1 cellular context compared by ENCODE assay signal in genomic region chr2:105328281-105329196, GRCh38.
TF ChIP-seq lines count a peak whose summit lies in the region.

No MANE protein-coding gene starts in this region.

TF ChIP-seq in HepG2, 621 proteins besides CTCF, POLR2A, EP300 and RAD21 (continued from another document and continues in another):
- TF ChIP-seq ZBTB40 (IDR thresholded peaks at IDR 0.05): no peak
- no peak; the same call in none of the 2 replicates for TF ChIP-seq ZBTB40 (CRISPR knock-in tag; IDR thresholded peaks at IDR 0.05)
- no peak for TF ChIP-seq PLSCR1 (CRISPR knock-in tag; IDR thresholded peaks at IDR 0.05; ENCODE audit: borderline replicate concordance)
- peak; percentile 39; the same call in 1 of the 2 replicates for TF ChIP-seq MXD1 (CRISPR knock-in tag; IDR thresholded peaks at IDR 0.05)
- TF ChIP-seq HOXD1 (CRISPR knock-in tag; IDR thresholded peaks at IDR 0.05): no peak; the same call in 1 of the 2 replicates
- peak; percentile 93 for TF ChIP-seq CREB3 (CRISPR knock-in tag; IDR thresholded peaks at IDR 0.05)
- peak; percentile 86 for TF ChIP-seq WIZ (CRISPR knock-in tag; IDR thresholded peaks at IDR 0.05)
- no peak for TF ChIP-seq CENPT (CRISPR knock-in tag; IDR thresholded peaks at IDR 0.05; ENCODE audit: low read depth)
- no peak for TF ChIP-seq SRF (IDR thresholded peaks at IDR 0.05; ENCODE audit: low read depth, low read length)
- TF ChIP-seq ZBTB10 (CRISPR knock-in tag; IDR thresholded peaks at IDR 0.05; ENCODE audit: borderline replicate concordance): peak; percentile 43; the same call in 1 of the 2 replicates
- peak; percentile 27 for TF ChIP-seq ZNF282 (IDR thresholded peaks at IDR 0.05; ENCODE audit: partially characterized antibody)
- TF ChIP-seq MZF1 (CRISPR knock-in tag; IDR thresholded peaks at IDR 0.05; ENCODE audit: borderline replicate concordance): no peak
- no peak for TF ChIP-seq CREB1 (IDR thresholded peaks at IDR 0.05)
- no peak for TF ChIP-seq CREB1 (CRISPR knock-in tag; IDR thresholded peaks at IDR 0.05)
- TF ChIP-seq ZNF205 (CRISPR knock-in tag; IDR thresholded peaks at IDR 0.05): no peak; the same call in 1 of the 2 replicates
- peak; percentile 57 for TF ChIP-seq FOXC1 (CRISPR knock-in tag; IDR thresholded peaks at IDR 0.05; ENCODE audit: borderline replicate concordance)
- TF ChIP-seq MNT (IDR thresholded peaks at IDR 0.05): peak; percentile 63
- TF ChIP-seq BORCS8-MEF2B (CRISPR knock-in tag; IDR thresholded peaks at IDR 0.05): peak; percentile 92
- TF ChIP-seq ATRX (CRISPR knock-in tag; IDR thresholded peaks at IDR 0.05; ENCODE audit: borderline replicate concordance): no peak
- no peak for TF ChIP-seq TIGD3 (CRISPR knock-in tag; IDR thresholded peaks at IDR 0.05; ENCODE audit: borderline replicate concordance)
- no peak for TF ChIP-seq FOXM1 (CRISPR knock-in tag; IDR thresholded peaks at IDR 0.05)
- peak; percentile 63; the same call in 1 of the 2 replicates for TF ChIP-seq NR2C2 (CRISPR knock-in tag; IDR thresholded peaks at IDR 0.05; ENCODE audit: borderline replicate concordance)
- TF ChIP-seq ZNF597 (CRISPR knock-in tag; IDR thresholded peaks at IDR 0.05): no peak
- no peak; the same call in 1 of the 2 replicates for TF ChIP-seq PREB (CRISPR knock-in tag; IDR thresholded peaks at IDR 0.05)
- TF ChIP-seq ZBTB7A (CRISPR knock-in tag; IDR thresholded peaks at IDR 0.05): peak; percentile 82
- TF ChIP-seq ZNF367 (CRISPR knock-in tag; IDR thresholded peaks at IDR 0.05; ENCODE audit: borderline replicate concordance): no peak
- no peak for TF ChIP-seq RXRB (CRISPR knock-in tag; IDR thresholded peaks at IDR 0.05; ENCODE audit: borderline replicate concordance)
- TF ChIP-seq LBX2 (CRISPR knock-in tag; IDR thresholded peaks at IDR 0.05; ENCODE audit: borderline replicate concordance): peak; percentile 54; the same call in 1 of the 2 replicates
- TF ChIP-seq ISL2 (CRISPR knock-in tag; IDR thresholded peaks at IDR 0.05): peak; percentile 47; the same call in 1 of the 2 replicates
- peak; percentile 50; the same call in 1 of the 2 replicates for TF ChIP-seq ZNF280D (CRISPR knock-in tag; IDR thresholded peaks at IDR 0.05)
- TF ChIP-seq ZNF737 (CRISPR knock-in tag; IDR thresholded peaks at IDR 0.05; ENCODE audit: borderline replicate concordance): peak; percentile 95
- TF ChIP-seq ZNF772 (CRISPR knock-in tag; IDR thresholded peaks at IDR 0.05): peak; percentile 78; the same call in 1 of the 2 replicates
- no peak for TF ChIP-seq SOX6 (IDR thresholded peaks at IDR 0.05)
- TF ChIP-seq SOX6 (CRISPR knock-in tag; IDR thresholded peaks at IDR 0.05): no peak; the same call in 1 of the 2 replicates
